Comparison of ENCODE assay signal across 8 cellular contexts in genomic region chr1:185044387-185044786, GRCh38. TPM values are rescaled to one million over a fixed set of nuclear protein-coding genes. Genes with fewer than 3 reads are reported as not detected.
DNase-seq lines count a peak whose midpoint lies in the region; ATAC-seq, FAIRE-seq and TF ChIP-seq lines count a peak whose summit lies in the region.

No MANE protein-coding gene starts in this region.

- no peak for DNase-seq in activated T-cell treated with anti-CD3 and anti-CD28 coated beads, Interleukin-2, amount 50 U/mL, for 4 hours
- no peak for DNase-seq in activated T-cell treated with anti-CD3 and anti-CD28 coated beads, Interleukin-2, amount 50 U/mL, for 1 hour
- no peak for DNase-seq in activated naive CD8-positive, alpha-beta T cell treated with anti-CD3 and anti-CD28 coated beads for 36 hours
- DNase-seq in lower lobe of right lung (no peak), thoracic aorta (ENCODE audit: low spot score) (no peak), COR-L47 (lab: John Stamatoyannopoulos, UW) (no peak), HTR-8/SVneo (ENCODE audit: insufficient read length, low spot score) (no peak)
- no peak for DNase-seq in effector CD8-positive, alpha-beta T cell (lab: John Stamatoyannopoulos, UW)

- intact Hi-C loops in lower lobe of right lung (cut with DNase I): no loop called here

- H3K27me3 Mint-ChIP-seq in activated T-cell treated with anti-CD3 and anti-CD28 coated beads, Interleukin-2, amount 50 U/mL, for 4 hours (ENCODE audit: low read depth): no peaks in the 10 kb centered on the region
- no peaks in the 10 kb centered on the region for H3K27me3 Mint-ChIP-seq in activated naive CD8-positive, alpha-beta T cell treated with anti-CD3 and anti-CD28 coated beads for 36 hours

- H3K9me3 Mint-ChIP-seq in activated T-cell treated with anti-CD3 and anti-CD28 coated beads, Interleukin-2, amount 50 U/mL, for 4 hours: no peaks in the 10 kb centered on the region
- H3K9me3 Mint-ChIP-seq in activated naive CD8-positive, alpha-beta T cell treated with anti-CD3 and anti-CD28 coated beads for 36 hours: peaks cover 1% of the 10 kb centered on the region

- H3K27ac Mint-ChIP-seq in activated naive CD8-positive, alpha-beta T cell treated with anti-CD3 and anti-CD28 coated beads for 36 hours: no peak overlapping the region

- H3K4me3 Mint-ChIP-seq in activated T-cell treated with anti-CD3 and anti-CD28 coated beads, Interleukin-2, amount 50 U/mL, for 4 hours: peak overlapping the region; percentile 93
- peak overlapping the region; percentile 80 for H3K4me3 Mint-ChIP-seq in activated naive CD8-positive, alpha-beta T cell treated with anti-CD3 and anti-CD28 coated beads for 36 hours

- H3K4me1 Mint-ChIP-seq in activated T-cell treated with anti-CD3 and anti-CD28 coated beads, Interleukin-2, amount 50 U/mL, for 4 hours (ENCODE audit: low read depth): peaks cover 37% of the 10 kb centered on the region
- peaks cover 29% of the 10 kb centered on the region for H3K4me1 Mint-ChIP-seq in activated naive CD8-positive, alpha-beta T cell treated with anti-CD3 and anti-CD28 coated beads for 36 hours

- no peaks in the 10 kb centered on the region for H3K27me3 ChIP-seq in lower lobe of right lung (ENCODE audit: low read depth)
- no peaks in the 10 kb centered on the region for H3K27me3 ChIP-seq in thoracic aorta (replicated peaks; ENCODE audit: insufficient read depth)

- H3K27ac ChIP-seq in lower lobe of right lung (peak overlapping the region; percentile 85), thoracic aorta (peak overlapping the region; percentile 57 to 79)

- no peaks in the 10 kb centered on the region for H3K36me3 ChIP-seq in lower lobe of right lung
- H3K36me3 ChIP-seq in thoracic aorta: no peaks in the 10 kb centered on the region

- ATAC-seq in activated T-cell treated with anti-CD3 and anti-CD28 coated beads, Interleukin-2, amount 50 U/mL, for 4 hours: no peak
- ATAC-seq in lower lobe of right lung: no peak
- no peak for ATAC-seq in thoracic aorta (ENCODE audit: insufficient number of reproducible peaks, low FRiP score, low read depth)

- FAIRE-seq in HTR-8/SVneo (lab: Jason Lieb, UNC): no peak

- H3K4me1 ChIP-seq in lower lobe of right lung: peaks cover 20% of the 10 kb centered on the region
- H3K4me1 ChIP-seq in thoracic aorta (ENCODE audit: control insufficient read depth in 1 of 2, low read depth in 2 of 2): peaks cover 13 to 17% of the 10 kb centered on the region in 2 donors

- H3K9me3 ChIP-seq in lower lobe of right lung: no peaks in the 10 kb centered on the region
- no peaks in the 10 kb centered on the region for H3K9me3 ChIP-seq in thoracic aorta

- H3K4me3 ChIP-seq in lower lobe of right lung (no peak overlapping the region), thoracic aorta (no peak overlapping the region)

- peaks cover 3% of the 10 kb centered on the region for H3K36me3 Mint-ChIP-seq in activated T-cell treated with anti-CD3 and anti-CD28 coated beads, Interleukin-2, amount 50 U/mL, for 4 hours (ENCODE audit: insufficient read depth)
- H3K36me3 Mint-ChIP-seq in activated naive CD8-positive, alpha-beta T cell treated with anti-CD3 and anti-CD28 coated beads for 36 hours: no peaks in the 10 kb centered on the region

- TF ChIP-seq CTCF in lower lobe of right lung (IDR thresholded peaks at IDR 0.05): no peak
- TF ChIP-seq CTCF in thoracic aorta (IDR thresholded peaks at IDR 0.05): no peak

RNA-seq across cellular contexts. Expression of gene RNF2, which starts 1.0 kb away (rescaled TPM):
- 10 to 100 TPM; 26.7 to 29.7 (median 27.2) TPM for total RNA-seq in activated T-cell treated with anti-CD3 and anti-CD28 coated beads, Interleukin-2, amount 50 U/mL, for 4 hours
- 10 to 100 TPM; 28.6 to 28.8 TPM for total RNA-seq in activated naive CD8-positive, alpha-beta T cell treated with anti-CD3 and anti-CD28 coated beads for 36 hours
- total RNA-seq in lower lobe of right lung (17.0 TPM), thoracic aorta (10 to 100 TPM; 13.8 to 15.7 TPM)
